In genomic region chr17:17017343-17018014, GRCh38 we compare ENCODE assay signal across 19 cellular contexts. TPM values are rescaled to one million over a fixed set of nuclear protein-coding genes. Genes with fewer than 3 reads are reported as not detected.
A peak's percentile ranks its signal among the peaks of the same experiment; 100 is the strongest.
DNase-seq lines count a peak whose midpoint lies in the region; ATAC-seq and TF ChIP-seq lines count a peak whose summit lies in the region.
"Had no signal": no experiment of that assay in that cellular context is flagged by ENCODE, and none has a peak within 500 bp of the region (broad histone marks: within the 10 kb centered on the region; RNA-seq: fewer than 3 reads in every experiment).

No MANE protein-coding gene starts in this region.

- H3K4me1 ChIP-seq in RWPE2 (ENCODE audit: insufficient read depth, poor library complexity, severe bottlenecking) (peaks cover 55% of the 10 kb centered on the region), mesenchymal stem cell (ENCODE audit: control insufficient read depth, insufficient read depth, low read depth, low read length) (peaks cover 15% of the 10 kb centered on the region), stomach (peaks cover 35 to 66% (median 52%) of the 10 kb centered on the region in 4 donors)
- H3K4me1 ChIP-seq: gastroesophageal sphincter had no signal

- H3K79me1 ChIP-seq in mesenchymal stem cell (replicated peaks; ENCODE audit: low read length, poor library complexity, severe bottlenecking), result no peaks in the 10 kb centered on the region

- no peak overlapping the region for H4K8ac ChIP-seq in mesenchymal stem cell (ENCODE audit: low read length)

- no peak overlapping the region for H3K4me2 ChIP-seq in mesenchymal stem cell (ENCODE audit: low read length, poor library complexity, severe bottlenecking)

- H2AK5ac ChIP-seq in mesenchymal stem cell (ENCODE audit: low read length, severe bottlenecking), result no peak overlapping the region

- no peaks in the 10 kb centered on the region for H3K9me3 Mint-ChIP-seq in T-helper 1 cell treated with Interleukin-12 subunit alpha and Interleukin-12 subunit beta and Interleukin-4 antibody, amounts not matched to agents 30 μg/mL and 1 μg/mL, for 36 hours
- H3K9me3 Mint-ChIP-seq: activated naive CD8-positive, alpha-beta T cell treated with anti-CD3 and anti-CD28 coated beads, Interleukin-2, amount 50 U/mL, for 24 hours had no signal

- peak overlapping the region; percentile 94 for H3K27ac ChIP-seq in RWPE2 (ENCODE audit: poor library complexity, severe bottlenecking)
- H3K27ac ChIP-seq in mesenchymal stem cell (ENCODE audit: low read length, poor library complexity, severe bottlenecking), result no peak overlapping the region
- H3K27ac ChIP-seq in stomach, result peak overlapping the region; percentile 72 to 86 (median 79)
- H3K27ac ChIP-seq: esophagus muscularis mucosa, gastroesophageal sphincter, SJSA1 had no signal

- DNase-seq in T-helper 1 cell (no peak), RWPE2 (ENCODE audit: low spot score) (peak; percentile 35), mesenchymal stem cell (no peak), stomach (no peak), MG63 (no peak), NCI-H2171 (lab: John Stamatoyannopoulos, UW) (no peak)
- DNase-seq in stimulated activated CD4-positive, alpha-beta T cell treated with anti-CD3 and anti-CD28 coated beads, Interleukin-2, amount 100 ng/mL, for 24 hours, result no peak
- DNase-seq: activated CD4-positive, CD25-positive, alpha-beta regulatory T cell treated with anti-CD3 and anti-CD28 coated beads, Interleukin-2, amount 50 U/mL, for 72 hours; activated naive CD8-positive, alpha-beta T cell treated with anti-CD3 and anti-CD28 coated beads, Interleukin-2, amount 50 U/mL, for 24 hours; H7; T1000 had no signal

- peak overlapping the region in 1 of 2 experiments; percentile 30 for H3K4ac ChIP-seq in mesenchymal stem cell (ENCODE audit: low read depth in 1 of 2, low read length in 2 of 2)

- H3K9me3 ChIP-seq in RWPE2 (ENCODE audit: severe bottlenecking), result no peaks in the 10 kb centered on the region
- H3K9me3 ChIP-seq in mesenchymal stem cell (ENCODE audit: control insufficient read depth, low read length), result no peaks in the 10 kb centered on the region
- H3K9me3 ChIP-seq in stomach, result no peaks in the 10 kb centered on the region
- H3K9me3 ChIP-seq in MG63, result no peaks in the 10 kb centered on the region
- H3K9me3 ChIP-seq: esophagus muscularis mucosa, gastroesophageal sphincter, SJSA1 had no signal

- H3K14ac ChIP-seq in mesenchymal stem cell (ENCODE audit: low read length in 2 of 2), result no peak overlapping the region

- no peaks in the 10 kb centered on the region for H3K36me3 ChIP-seq in RWPE2 (ENCODE audit: low read depth)
- H3K36me3 ChIP-seq in mesenchymal stem cell (ENCODE audit: control insufficient read depth in 1 of 2, insufficient read depth in 2 of 2, low read depth in 1 of 2, low read length in 2 of 2), result no peaks in the 10 kb centered on the region
- no peaks in the 10 kb centered on the region for H3K36me3 ChIP-seq in stomach
- no peaks in the 10 kb centered on the region for H3K36me3 ChIP-seq in MG63
- H3K36me3 ChIP-seq: esophagus muscularis mucosa, gastroesophageal sphincter, SJSA1 had no signal

- H3K4me3 ChIP-seq in RWPE2 (ENCODE audit: severe bottlenecking), result no peak overlapping the region
- H3K4me3 ChIP-seq in mesenchymal stem cell (ENCODE audit: insufficient read depth in 1 of 2, low read depth in 1 of 2, low read length in 2 of 2), result no peak overlapping the region
- no peak overlapping the region for H3K4me3 ChIP-seq in stomach
- no peak overlapping the region for H3K4me3 ChIP-seq in MG63
- H3K4me3 ChIP-seq: esophagus muscularis mucosa, gastroesophageal sphincter, SJSA1 had no signal

- peaks cover 23% of the 10 kb centered on the region for H3K4me1 Mint-ChIP-seq in T-helper 1 cell treated with Interleukin-12 subunit alpha and Interleukin-12 subunit beta and Interleukin-4 antibody, amounts not matched to agents 30 μg/mL and 1 μg/mL, for 36 hours (ENCODE audit: low read depth)

- TF ChIP-seq POLR2A in stomach (IDR thresholded peaks at IDR 0.05), result no peak

- TF ChIP-seq CTCF in RWPE2 (IDR thresholded peaks at IDR 0.05; ENCODE audit: poor library complexity, severe bottlenecking), result no peak
- no peak for TF ChIP-seq CTCF in stomach (IDR thresholded peaks at IDR 0.05)

- peak overlapping the region; percentile 48 for H4K91ac ChIP-seq in mesenchymal stem cell (ENCODE audit: low read length)

- H3K27me3 ChIP-seq in RWPE2 (ENCODE audit: insufficient read depth, poor library complexity, severe bottlenecking) (no peaks in the 10 kb centered on the region), mesenchymal stem cell (ENCODE audit: control insufficient read depth in 1 of 2, insufficient read depth in 1 of 2, low read length in 2 of 2) (peaks cover 0 to 5% of the 10 kb centered on the region in 2 experiments), stomach (no peaks in the 10 kb centered on the region), MG63 (no peaks in the 10 kb centered on the region)
- H3K27me3 ChIP-seq: esophagus muscularis mucosa, gastroesophageal sphincter, SJSA1 had no signal

- H2AFZ ChIP-seq in mesenchymal stem cell (ENCODE audit: low read depth, low read length), result no peak overlapping the region

- H2BK120ac ChIP-seq in mesenchymal stem cell (ENCODE audit: low read depth, low read length), result no peak overlapping the region

- TF ChIP-seq EP300 in stomach (IDR thresholded peaks at IDR 0.05), result no peak

- peak overlapping the region in 1 of 2 experiments; percentile 56 for H2BK12ac ChIP-seq in mesenchymal stem cell (ENCODE audit: low read length in 2 of 2)

- H2BK15ac ChIP-seq in mesenchymal stem cell (ENCODE audit: low read depth, poor library complexity, severe bottlenecking), result no peak overlapping the region

- no peak overlapping the region for H3K4me3 Mint-ChIP-seq in T-helper 1 cell treated with Interleukin-12 subunit alpha and Interleukin-12 subunit beta and Interleukin-4 antibody, amounts not matched to agents 30 μg/mL and 1 μg/mL, for 36 hours
- H3K4me3 Mint-ChIP-seq: activated naive CD8-positive, alpha-beta T cell treated with anti-CD3 and anti-CD28 coated beads, Interleukin-2, amount 50 U/mL, for 24 hours had no signal

- H3K9ac ChIP-seq in mesenchymal stem cell (ENCODE audit: low read length), result no peak overlapping the region

- no peaks in the 10 kb centered on the region for H3K36me3 Mint-ChIP-seq in T-helper 1 cell treated with Interleukin-12 subunit alpha and Interleukin-12 subunit beta and Interleukin-4 antibody, amounts not matched to agents 30 μg/mL and 1 μg/mL, for 36 hours (ENCODE audit: low read depth)

- peak overlapping the region; percentile 41 to 73 for H3K18ac ChIP-seq in mesenchymal stem cell (ENCODE audit: low read depth in 1 of 2, low read length in 2 of 2)

- ATAC-seq in RWPE2 (ENCODE audit: low read depth), result no peak
- ATAC-seq: activated naive CD8-positive, alpha-beta T cell treated with anti-CD3 and anti-CD28 coated beads, Interleukin-2, amount 50 U/mL, for 24 hours; gastroesophageal sphincter had no signal

- H3K27ac Mint-ChIP-seq in T-helper 1 cell treated with Interleukin-12 subunit alpha and Interleukin-12 subunit beta and Interleukin-4 antibody, amounts not matched to agents 30 μg/mL and 1 μg/mL, for 36 hours, result peak overlapping the region; percentile 15

- no peak overlapping the region for H3K23ac ChIP-seq in mesenchymal stem cell (ENCODE audit: low read length in 2 of 2)

- H2BK5ac ChIP-seq in mesenchymal stem cell (ENCODE audit: low read depth, low read length, poor library complexity, severe bottlenecking), result no peak overlapping the region

- H3K27me3 Mint-ChIP-seq in T-helper 1 cell treated with Interleukin-12 subunit alpha and Interleukin-12 subunit beta and Interleukin-4 antibody, amounts not matched to agents 30 μg/mL and 1 μg/mL, for 36 hours (ENCODE audit: low read depth), result no peaks in the 10 kb centered on the region
- H3K27me3 Mint-ChIP-seq: activated naive CD8-positive, alpha-beta T cell treated with anti-CD3 and anti-CD28 coated beads, Interleukin-2, amount 50 U/mL, for 24 hours had no signal

- intact Hi-C loops in stomach (cut with DNase I; ENCODE audit: low total_unique reads), result no loop called here

- WGBS in mesenchymal stem cell, result 96% methylated on average over 8 of the region's 8 CpGs
- 91 to 98% (median 96%) methylated on average over 7 to 8 of the region's 8 CpGs for WGBS in stomach, 5 donors

RNA-seq across cellular contexts. Expression of gene MPRIP, which starts 24.8 kb away (rescaled TPM):
- polyA plus RNA-seq in mesenchymal stem cell (2013, experiment 1 of 2), result 112 TPM
- polyA plus RNA-seq in mesenchymal stem cell (2013, experiment 2 of 2), result 112 TPM
- total RNA-seq in stomach, result 100 to 1,000 TPM; 145 to 518 (median 261) TPM
- polyA plus RNA-seq in stomach, result 100 to 1,000 TPM in 2 of 3 donors, 10 to 100 TPM in 1; 80.2 to 123 (median 114) TPM
- total RNA-seq in MG63 (2014; rRNA removed; shearing (Covaris generic); ENCODE audit: low replicate concordance), result 139 and 143 TPM in 2 replicates

RNA-seq across cellular contexts. Expression of gene TNFRSF13B, which starts 45.6 kb away (rescaled TPM):
- not detected for polyA plus RNA-seq in mesenchymal stem cell (2013, experiment 1 of 2)
- polyA plus RNA-seq in mesenchymal stem cell (2013, experiment 2 of 2), result not detected
- total RNA-seq in stomach, result under 1 TPM in 1 of 5 donors, not detected in 4; 0.37 TPM
- 1 to 10 TPM in 2 of 3 donors, under 1 TPM in 1; 0.25 to 1.8 (median 1.8) TPM for polyA plus RNA-seq in stomach
- not detected in 2 replicates for total RNA-seq in MG63 (2014; rRNA removed; shearing (Covaris generic); ENCODE audit: low replicate concordance)
- total RNA-seq: activated CD8-positive, alpha-beta memory T cell treated with anti-CD3 and anti-CD28 coated beads for 36 hours; G401; renal cortical epithelial cell; SJSA1 had no signal
- polyA plus RNA-seq: neural cell had no signal
